ENCODE assay signal across 24 cellular contexts in the genomic region with DNA sequence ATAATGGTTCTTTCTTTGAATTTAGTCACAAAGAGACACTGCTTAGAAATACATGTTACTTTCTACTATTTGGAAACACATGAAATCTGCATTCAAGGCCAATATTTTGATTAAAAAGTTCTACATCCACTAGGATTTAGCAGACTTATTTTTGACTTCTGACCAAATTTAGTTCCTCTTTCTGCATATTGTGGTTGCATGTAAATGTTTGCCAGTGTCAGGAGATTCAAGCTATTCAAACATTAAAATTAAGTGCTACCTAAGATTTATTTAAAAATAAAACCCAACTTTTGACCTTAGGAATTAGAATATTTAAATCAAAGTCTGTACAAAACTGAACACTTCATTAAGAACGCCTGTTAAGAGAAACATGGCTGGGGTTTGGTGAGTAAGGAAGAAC.
"Had no signal": no experiment of that assay in that cellular context is flagged by ENCODE, and none has a peak within 500 bp of the region (broad histone marks: within the 10 kb centered on the region; RNA-seq: fewer than 3 reads in every experiment).

No MANE protein-coding gene starts in this region.

- DNase-seq: dorsolateral prefrontal cortex; effector CD4-positive, alpha-beta T cell; foreskin fibroblast; gastrocnemius medialis; head of caudate nucleus; kidney; naive thymus-derived CD8-positive, alpha-beta T cell; nephron progenitor cell; nucleus accumbens; ovary; posterior cingulate gyrus; psoas muscle; right cardiac atrium; sigmoid colon; stimulated activated CD4-positive, alpha-beta T cell treated with anti-CD3 and anti-CD28 coated beads, Interleukin-2, amount 100 ng/mL, for 24 hours; stimulated activated CD4-positive, alpha-beta T cell treated with anti-CD3 and anti-CD28 coated beads, Interleukin-4, amount 100 ng/mL, for 24 hours; stimulated activated naive CD4-positive, alpha-beta T cell treated with Interleukin-2 at 50 U/mL for 16 hours; stomach; tibial artery had no signal

- H3K36me3 Mint-ChIP-seq: naive thymus-derived CD8-positive, alpha-beta T cell; stimulated activated effector memory CD8-positive, alpha-beta T cell treated with anti-CD3 and anti-CD28 coated beads, Interleukin-12 subunit alpha, Interleukin-12 subunit beta, amount 100 ng/mL, for 72 hours; type B pancreatic cell had no signal

- H3K4me1 Mint-ChIP-seq: naive thymus-derived CD8-positive, alpha-beta T cell; stimulated activated effector memory CD8-positive, alpha-beta T cell treated with anti-CD3 and anti-CD28 coated beads, Interleukin-12 subunit alpha, Interleukin-12 subunit beta, amount 100 ng/mL, for 72 hours had no signal

- H3K36me3 ChIP-seq: gastrocnemius medialis, ovary, sigmoid colon, stomach, tibial artery had no signal

- H3K27me3 ChIP-seq: dorsolateral prefrontal cortex, gastrocnemius medialis, ovary, sigmoid colon, stomach, tibial artery had no signal

- H3K4me1 ChIP-seq: gastrocnemius medialis, psoas muscle, sigmoid colon, tibial artery had no signal

- H3K4me3 ChIP-seq: dorsolateral prefrontal cortex, gastrocnemius medialis, ovary, psoas muscle, sigmoid colon, stomach, tibial artery had no signal

- ATAC-seq: esophagus mucosa; gastrocnemius medialis; left lobe of liver; naive thymus-derived CD8-positive, alpha-beta T cell; psoas muscle; right cardiac atrium; stimulated activated effector memory CD8-positive, alpha-beta T cell treated with anti-CD3 and anti-CD28 coated beads, Interleukin-12 subunit alpha, Interleukin-12 subunit beta, amount 100 ng/mL, for 72 hours had no signal

- H3K27ac Mint-ChIP-seq: naive thymus-derived CD8-positive, alpha-beta T cell; nephron progenitor cell; stimulated activated effector memory CD8-positive, alpha-beta T cell treated with anti-CD3 and anti-CD28 coated beads, Interleukin-12 subunit alpha, Interleukin-12 subunit beta, amount 100 ng/mL, for 72 hours; type B pancreatic cell had no signal

- H3K4me3 Mint-ChIP-seq: naive thymus-derived CD8-positive, alpha-beta T cell; nephron progenitor cell; stimulated activated effector memory CD8-positive, alpha-beta T cell treated with anti-CD3 and anti-CD28 coated beads, Interleukin-12 subunit alpha, Interleukin-12 subunit beta, amount 100 ng/mL, for 72 hours; type B pancreatic cell had no signal

- H3K27ac ChIP-seq: dorsolateral prefrontal cortex, epithelial cell of prostate, gastrocnemius medialis, ovary, psoas muscle, sigmoid colon, stomach, tibial artery had no signal

- H3K27me3 Mint-ChIP-seq: naive thymus-derived CD8-positive, alpha-beta T cell; type B pancreatic cell had no signal

- H3K9me3 ChIP-seq: gastrocnemius medialis, ovary, psoas muscle, sigmoid colon, stomach, tibial artery had no signal
